Comparison of ENCODE assay signal across 12 cellular contexts in genomic region chr2:73776869-73777519, GRCh38. TPM values are rescaled to one million over a fixed set of nuclear protein-coding genes. Genes with fewer than 3 reads are reported as not detected.
DNase-seq lines count a peak whose midpoint lies in the region; ATAC-seq and TF ChIP-seq lines count a peak whose summit lies in the region.
"Had no signal": no experiment of that assay in that cellular context is flagged by ENCODE, and none has a peak within 500 bp of the region (broad histone marks: within the 10 kb centered on the region; RNA-seq: fewer than 3 reads in every experiment).

No MANE protein-coding gene starts in this region.

- H3K79me2 ChIP-seq in HCT116 (ENCODE audit: insufficient read depth, low read length) (peaks cover 47% of the 10 kb centered on the region), PC-3 (ENCODE audit: low read length) (peaks cover 34% of the 10 kb centered on the region)

- H3K27me3 Mint-ChIP-seq in osteocyte (ENCODE audit: unreplicated experiment), result no peaks in the 10 kb centered on the region

- H3K9me2 ChIP-seq in HCT116 (ENCODE audit: insufficient read depth), result no peaks in the 10 kb centered on the region
- H3K9me2 ChIP-seq in PC-3 (replicated peaks; ENCODE audit: low read length), result no peaks in the 10 kb centered on the region

- H3F3A ChIP-seq in PC-3 (ENCODE audit: low read length, unreplicated experiment), result no peaks in the 10 kb centered on the region

- no peak overlapping the region for H3K27ac Mint-ChIP-seq in osteocyte (ENCODE audit: unreplicated experiment)

- DNase-seq in HCT116 (ENCODE audit: low read depth, low spot score) (no peak), PC-3 (peak; percentile 34), osteocyte (ENCODE audit: extremely low spot score, unreplicated experiment) (no peak), DMS79 treated with DMSO at 0.1 percent for 48 hours (lab: John Stamatoyannopoulos, UW) (no peak), caudate nucleus (lab: John Stamatoyannopoulos, UW) (no peak), NOMO-1 treated with DMSO at 0.1 percent for 48 hours (lab: John Stamatoyannopoulos, UW; ENCODE audit: unreplicated experiment) (no peak)
- DNase-seq: activated CD8-positive, alpha-beta memory T cell treated with anti-CD3 and anti-CD28 coated beads, Interleukin-2, amount 50 U/mL, for 48 hours; aorta; Caco-2; NCI-H524 treated with DMSO at 0.1 percent for 48 hours had no signal

- ATAC-seq in HCT116 (no peak), PC-3 (no peak)

- POLR2A ChIA-PET in HCT116 (lab: Charles Lee), result no interaction called here
- POLR2A ChIA-PET in PC-3 (lab: Charles Lee; ENCODE audit: unreplicated experiment), result no interaction called here

- H4K20me1 ChIP-seq in HCT116 (ENCODE audit: insufficient read depth), result no peaks in the 10 kb centered on the region
- 0 out of 2 replicates have a peak, but pooled peaks cover 6% of the 10 kb centered on the region for H4K20me1 ChIP-seq in PC-3 (ENCODE audit: low read length)

- intact Hi-C loops in HCT116 (cut with micrococcal nuclease), result no loop called here
- intact Hi-C loops in PC-3 (cut with micrococcal nuclease), result no loop called here

- peaks cover 38% of the 10 kb centered on the region for H3K36me3 Mint-ChIP-seq in osteocyte (ENCODE audit: unreplicated experiment)

- peaks cover 31 to 39% of the 10 kb centered on the region in 2 experiments for H3K36me3 ChIP-seq in HCT116 (ENCODE audit: control insufficient read depth in 1 of 2, insufficient read depth in 2 of 2, low read length in 2 of 2)
- peaks cover 37% of the 10 kb centered on the region for H3K36me3 ChIP-seq in PC-3 (ENCODE audit: low read depth, low read length)
- peaks cover 4 to 6% of the 10 kb centered on the region in 2 donors for H3K36me3 ChIP-seq in esophagus (ENCODE audit: control insufficient read depth in 2 of 2, insufficient read depth in 2 of 2, low read length in 1 of 2)

- H3K4me1 Mint-ChIP-seq in osteocyte (ENCODE audit: unreplicated experiment), result peaks cover 19% of the 10 kb centered on the region

- no peak overlapping the region for H3K4me2 ChIP-seq in HCT116 (ENCODE audit: low read length)
- peak overlapping the region; percentile 37 for H3K4me2 ChIP-seq in PC-3 (ENCODE audit: low read length)

- H3K27ac ChIP-seq in HCT116 (ENCODE audit: low read depth, low read length) (peak overlapping the region; percentile 5; the same call in 1 of the 2 replicates), PC-3 (ENCODE audit: low read length) (no peak overlapping the region), esophagus (ENCODE audit: low read depth in 2 of 2, low read length in 1 of 2) (peak overlapping the region; percentile 47 to 72), caudate nucleus (ENCODE audit: low read depth, low read length) (no peak overlapping the region)

- H3K9me3 Mint-ChIP-seq in osteocyte (ENCODE audit: unreplicated experiment), result no peaks in the 10 kb centered on the region

- WGBS in esophagus, 2 donors, result 60 to 70% methylated on average over 8 of the region's 8 CpGs

- no peaks in the 10 kb centered on the region for H3K27me3 ChIP-seq in HCT116 (ENCODE audit: insufficient read depth, low read length)
- H3K27me3 ChIP-seq in PC-3 (ENCODE audit: low read length), result no peaks in the 10 kb centered on the region
- no peaks in the 10 kb centered on the region for H3K27me3 ChIP-seq in esophagus (ENCODE audit: control insufficient read depth in 1 of 2, insufficient read depth in 2 of 2, low read length in 2 of 2)

- BruUV-seq in HCT116 (replicated peaks; lab: Mats Ljungman, UMichigan) (no TSS peak), PC-3 (replicated peaks; lab: Mats Ljungman, UMichigan) (no TSS peak)

- H3K9ac ChIP-seq in HCT116 (ENCODE audit: low read length), result no peak overlapping the region
- no peak overlapping the region for H3K9ac ChIP-seq in PC-3 (ENCODE audit: low read length)

- TF ChIP-seq CTCF in HCT116 (IDR thresholded peaks at IDR 0.05 in 2 of 3, conservative IDR thresholded peaks at IDR 0.05 in 1 of 3; ENCODE audit: borderline replicate concordance in 1 of 3, insufficient read depth in 1 of 3, low read depth in 2 of 3, low read length in 2 of 3) (no peak), PC-3 (conservative IDR thresholded peaks at IDR 0.05; ENCODE audit: low read depth, low read length) (no peak), osteocyte (IDR thresholded peaks at IDR 0.05) (no peak)

- H2AFZ ChIP-seq in HCT116 (ENCODE audit: low read depth, low read length, poor library complexity, severe bottlenecking), result no peak overlapping the region
- H2AFZ ChIP-seq in PC-3 (ENCODE audit: low read length), result no peak overlapping the region

- RAD21 ChIA-PET in HCT116 (lab: Charles Lee; ENCODE audit: low non-redundant PET in 1 of 2, low total read pairs in 2 of 2, uncharacterized antibody in 2 of 2, unreplicated experiment in 2 of 2), result no interaction called here

- peaks cover 4 to 20% of the 10 kb centered on the region in 2 experiments; a peak in 3 of 4 replicates for H3K4me1 ChIP-seq in HCT116 (ENCODE audit: control insufficient read depth in 1 of 2, insufficient read depth in 2 of 2, low read length in 2 of 2)
- H3K4me1 ChIP-seq in PC-3 (ENCODE audit: insufficient read depth, low read length), result peaks cover 13% of the 10 kb centered on the region
- H3K4me1 ChIP-seq in esophagus (ENCODE audit: control insufficient read depth in 2 of 2, insufficient read depth in 2 of 2, low read length in 1 of 2), result peaks cover 0 to 3% of the 10 kb centered on the region in 2 donors

- no peaks in the 10 kb centered on the region for H3K9me3 ChIP-seq in HCT116 (ENCODE audit: control insufficient read depth in 1 of 2, insufficient read depth in 1 of 2, low read depth in 1 of 2, low read length in 2 of 2)
- no peaks in the 10 kb centered on the region for H3K9me3 ChIP-seq in PC-3 (ENCODE audit: low read length)
- H3K9me3 ChIP-seq in esophagus (ENCODE audit: control insufficient read depth in 2 of 2, insufficient read depth in 1 of 2, low read depth in 1 of 2, low read length in 1 of 2), result no peaks in the 10 kb centered on the region
- H3K9me3 ChIP-seq: Caco-2 had no signal

- no peak overlapping the region for H3K4me3 ChIP-seq in HCT116 (replicated peaks in 1 of 2; ENCODE audit: low read depth in 1 of 2, low read length in 2 of 2)
- H3K4me3 ChIP-seq in PC-3 (ENCODE audit: low read length), result no peak overlapping the region
- H3K4me3 ChIP-seq in esophagus (ENCODE audit: low read depth in 1 of 2, low read length in 2 of 2), result peak overlapping the region in 1 of 2 donors; percentile 26

- TF ChIP-seq RAD21 in HCT116 (IDR thresholded peaks at IDR 0.05; ENCODE audit: low read depth), result no peak

- H3K4me3 Mint-ChIP-seq in osteocyte (ENCODE audit: unreplicated experiment), result peak overlapping the region; percentile 14

- TF ChIP-seq POLR2A in HCT116 (IDR thresholded peaks at IDR 0.05; ENCODE audit: borderline replicate concordance, extremely low read depth, insufficient read depth, insufficient read length), result no peak

- CTCF ChIA-PET in HCT116 (lab: Charles Lee), result no interaction called here
- CTCF ChIA-PET in PC-3 (lab: Charles Lee), result no interaction called here

TF ChIP-seq in HCT116, 20 proteins besides CTCF, POLR2A, EP300 and RAD21 (continues in another document):
- TF ChIP-seq MAX (IDR thresholded peaks at IDR 0.05) (no peak), ZBTB33 (IDR thresholded peaks at IDR 0.05; ENCODE audit: extremely low read depth, insufficient replicate concordance, low read length) (no peak), SRF (IDR thresholded peaks at IDR 0.05; ENCODE audit: low read depth) (no peak), YY1 (IDR thresholded peaks at IDR 0.05; ENCODE audit: extremely low read depth, insufficient replicate concordance, low read depth, low read length) (no peak), EZH2 (IDR thresholded peaks at IDR 0.05) (no peak), TCF7L2 (IDR thresholded peaks at IDR 0.05; ENCODE audit: borderline replicate concordance, extremely low read depth, insufficient read depth, insufficient read length) (no peak), ZNF274 (IDR thresholded peaks at IDR 0.05; ENCODE audit: low read depth, low read length) (no peak), CBX3 (IDR thresholded peaks at IDR 0.05; ENCODE audit: low read depth) (no peak), POLR2AphosphoS5 (IDR thresholded peaks at IDR 0.05; ENCODE audit: low read depth, low read length) (no peak), ATF3 (IDR thresholded peaks at IDR 0.05) (no peak)

RNA-seq across cellular contexts. Expression of gene DUSP11, which starts 2.9 kb away (rescaled TPM):
- total RNA-seq in HCT116 (2021; ENCODE audit: unreplicated experiment) (22.9 TPM), PC-3 (2014; rRNA removed) (17.5 and 30.4 TPM in 2 replicates), osteocyte (24.7 and 25.0 TPM in 2 replicates)
- polyA plus RNA-seq in HCT116 (2012), result 8.8 and 12.6 TPM in 2 replicates
- 10 to 100 TPM; 25.5 to 27.0 TPM for polyA plus RNA-seq in esophagus

RNA-seq across cellular contexts. Expression of gene C2orf78, which starts 7.0 kb away (rescaled TPM):
- total RNA-seq in HCT116 (2021; ENCODE audit: unreplicated experiment) (1.5 TPM), PC-3 (2014; rRNA removed) (not detected in 2 replicates), osteocyte (not detected in 2 replicates)
- polyA plus RNA-seq in HCT116 (2012), result 0.84 and 2.2 TPM in 2 replicates
- polyA plus RNA-seq in esophagus, result not detected
- total RNA-seq: aorta, Caco-2, skeletal muscle tissue had no signal
- polyA plus RNA-seq: aorta had no signal

RNA-seq across cellular contexts. Expression of gene TPRKB, which starts 39.8 kb away (rescaled TPM):
- total RNA-seq in HCT116 (2021; ENCODE audit: unreplicated experiment) (42.5 TPM), PC-3 (2014; rRNA removed) (42.2 and 51.4 TPM in 2 replicates), osteocyte (16.2 and 16.7 TPM in 2 replicates)
- 29.3 and 45.8 TPM in 2 replicates for polyA plus RNA-seq in HCT116 (2012)
- polyA plus RNA-seq in esophagus, result 10 to 100 TPM; 47.5 to 47.6 TPM

RNA-seq across cellular contexts. Expression of gene STAMBP, which starts 51.8 kb away (rescaled TPM):
- total RNA-seq in HCT116 (2021; ENCODE audit: unreplicated experiment) (45.2 TPM), PC-3 (2014; rRNA removed) (23.8 and 32.2 TPM in 2 replicates), osteocyte (34.6 and 39.1 TPM in 2 replicates)
- 32.8 and 39.5 TPM in 2 replicates for polyA plus RNA-seq in HCT116 (2012)
- 10 to 100 TPM; 26.0 to 31.3 TPM for polyA plus RNA-seq in esophagus

Comparison
In these comparisons a context has a peak if more than half of its experiments do, and no peak if none do; other contexts are left out.
1. H3K27ac ChIP-seq: peak in HCT116 (single experiment) and esophagus (2 of 2); none in PC-3 (single experiment) and caudate nucleus (single experiment).